Comparison of ENCODE assay signal across 14 cellular contexts in genomic region chr13:50914301-50914700, GRCh38. TPM values are rescaled to one million over a fixed set of nuclear protein-coding genes. Genes with fewer than 3 reads are reported as not detected.
A peak's percentile ranks its signal among the peaks of the same experiment; 100 is the strongest.
DNase-seq lines count a peak whose midpoint lies in the region; ATAC-seq and TF ChIP-seq lines count a peak whose summit lies in the region.
"Had no signal": no experiment of that assay in that cellular context is flagged by ENCODE, and none has a peak within 500 bp of the region (broad histone marks: within the 10 kb centered on the region; RNA-seq: fewer than 3 reads in every experiment).

No MANE protein-coding gene starts in this region.

- H3K9me3 ChIP-seq in CD4-positive, alpha-beta memory T cell (ENCODE audit: control insufficient read depth in 1 of 2, low read length in 2 of 2) = no peaks in the 10 kb centered on the region
- no peaks in the 10 kb centered on the region for H3K9me3 ChIP-seq in effector memory CD4-positive, alpha-beta T cell (ENCODE audit: control insufficient read depth, low read length)

- H3K27ac Mint-ChIP-seq in CD4-positive, alpha-beta memory T cell = peak overlapping the region in 5 of 7 donors; percentile 27 to 81 (median 45)
- H3K27ac Mint-ChIP-seq in nephron progenitor cell = peak overlapping the region; percentile 76

- H3K36me3 ChIP-seq in CD4-positive, alpha-beta memory T cell (ENCODE audit: insufficient read depth, low read length) = no peaks in the 10 kb centered on the region
- no peaks in the 10 kb centered on the region for H3K36me3 ChIP-seq in effector memory CD4-positive, alpha-beta T cell (ENCODE audit: control insufficient read depth, insufficient read depth, low read length)

- H3K27me3 Mint-ChIP-seq in CD4-positive, alpha-beta memory T cell = no peaks in the 10 kb centered on the region
- H3K27me3 Mint-ChIP-seq in nephron progenitor cell (ENCODE audit: low read depth, poor library complexity) = no peaks in the 10 kb centered on the region
- H3K27me3 Mint-ChIP-seq: type B pancreatic cell had no signal

- intact Hi-C loops in CD4-positive, alpha-beta memory T cell (cut with micrococcal nuclease) = loop anchor here (5.0 kb wide), 4 partner anchors 557 to 1122 kb away; partner anchors contain the start of gene KPNA3

- peaks cover 56 to 80% (median 66%) of the 10 kb centered on the region in 4 donors for H3K4me1 Mint-ChIP-seq in CD4-positive, alpha-beta memory T cell
- H3K4me1 Mint-ChIP-seq in nephron progenitor cell = peaks cover 73% of the 10 kb centered on the region

- no peak for ATAC-seq in HG02678 (IDR thresholded peaks at IDR 0.05; ENCODE audit: unreplicated experiment)

- H3K4me3 ChIP-seq in CD4-positive, alpha-beta memory T cell (ENCODE audit: low read length in 2 of 2) = no peak overlapping the region
- peak overlapping the region; percentile 27 for H3K4me3 ChIP-seq in Jurkat, Clone E6-1 (ENCODE audit: low read length)
- no peak overlapping the region for H3K4me3 ChIP-seq in astrocyte of the spinal cord (ENCODE audit: low read depth, low read length)
- H3K4me3 ChIP-seq in effector memory CD4-positive, alpha-beta T cell (ENCODE audit: insufficient read depth, low read depth, low read length, poor library complexity, severe bottlenecking) = no peak overlapping the region

- in situ Hi-C loops in astrocyte of the spinal cord (cut with HindIII; ENCODE audit: low sequenced_read_pairs) = no loop called here

- peak overlapping the region in 4 of 8 donors; percentile 2 to 43 (median 36) for H3K4me3 Mint-ChIP-seq in CD4-positive, alpha-beta memory T cell
- no peak overlapping the region for H3K4me3 Mint-ChIP-seq in nephron progenitor cell
- H3K4me3 Mint-ChIP-seq: type B pancreatic cell had no signal

- DNase-seq in CD4-positive, alpha-beta memory T cell = no peak
- DNase-seq in Jurkat, Clone E6-1 (ENCODE audit: low read depth, low spot score) = no peak
- peak; percentile 16 for DNase-seq in astrocyte of the spinal cord (ENCODE audit: low read depth, low spot score)
- DNase-seq in nephron progenitor cell = no peak
- DNase-seq in effector memory CD4-positive, alpha-beta T cell = no peak
- DNase-seq in NCI-H524 (lab: John Stamatoyannopoulos, UW) = no peak
- DNase-seq in RKO (ENCODE audit: low spot score) = no peak
- DNase-seq: activated CD4-positive, alpha-beta T cell treated with anti-CD3 and anti-CD28 coated beads, Interleukin-2, amount 50 U/mL, for 4 hours; amniotic stem cell; DMS79; occipital lobe; SHP77 treated with DMSO at 0.1 percent for 48 hours had no signal

- peaks cover 76% of the 10 kb centered on the region for H3K4me1 ChIP-seq in CD4-positive, alpha-beta memory T cell (ENCODE audit: insufficient read depth, low read length)
- peaks cover 33% of the 10 kb centered on the region for H3K4me1 ChIP-seq in effector memory CD4-positive, alpha-beta T cell (ENCODE audit: control insufficient read depth, insufficient read depth, low read length, poor library complexity, severe bottlenecking)

- no peaks in the 10 kb centered on the region for H3K27me3 ChIP-seq in CD4-positive, alpha-beta memory T cell (ENCODE audit: insufficient read depth, low read length)
- no peaks in the 10 kb centered on the region for H3K27me3 ChIP-seq in effector memory CD4-positive, alpha-beta T cell (replicated peaks; ENCODE audit: control insufficient read depth, insufficient read depth, low read length, poor library complexity, severe bottlenecking)

- CTCF ChIA-PET in CD4-positive, alpha-beta memory T cell (lab: Charles Lee; ENCODE audit: partially characterized antibody) = interaction anchor here (0.7 to 6.4 kb wide), 11 partner anchors 8 to 937 kb away, joined by 3 to 105 read pairs (median 4); partner anchors contain the start of gene TRIM13

- POLR2A ChIA-PET in CD4-positive, alpha-beta memory T cell (lab: Charles Lee; ENCODE audit: partially characterized antibody) = interaction anchor here (0.5 to 10.2 kb wide), 4 partner anchors 21 to 977 kb away, joined by 3 to 115 read pairs (median 9); no protein-coding TSS in a partner anchor

- TF ChIP-seq CTCF in astrocyte of the spinal cord (IDR thresholded peaks at IDR 0.05; ENCODE audit: low read depth, low read length) (no peak), nephron progenitor cell (IDR thresholded peaks at IDR 0.05) (no peak)

- H3K27ac ChIP-seq in CD4-positive, alpha-beta memory T cell (ENCODE audit: low read depth, low read length) = no peak overlapping the region
- no peak overlapping the region for H3K27ac ChIP-seq in effector memory CD4-positive, alpha-beta T cell (ENCODE audit: insufficient read depth, low read length, poor library complexity, severe bottlenecking)

- peaks cover 0 to 7% of the 10 kb centered on the region in 2 donors for H3K36me3 Mint-ChIP-seq in CD4-positive, alpha-beta memory T cell
- no peaks in the 10 kb centered on the region for H3K36me3 Mint-ChIP-seq in nephron progenitor cell (ENCODE audit: low read depth)
- H3K36me3 Mint-ChIP-seq: type B pancreatic cell had no signal

- H3K9me3 Mint-ChIP-seq in CD4-positive, alpha-beta memory T cell = no peaks in the 10 kb centered on the region
- peaks cover 6% of the 10 kb centered on the region for H3K9me3 Mint-ChIP-seq in nephron progenitor cell
- H3K9me3 Mint-ChIP-seq: type B pancreatic cell had no signal

RNA-seq across cellular contexts. Expression of gene RNASEH2B, which starts 4.7 kb away (rescaled TPM):
- total RNA-seq in CD4-positive, alpha-beta memory T cell = 10 to 100 TPM; 88.9 to 96.2 TPM
- polyA plus RNA-seq in CD4-positive, alpha-beta memory T cell = 100 to 1,000 TPM; 111 to 133 TPM
- 439 TPM for polyA plus RNA-seq in Jurkat, Clone E6-1 (2012; ENCODE audit: insufficient read depth, insufficient read length)
